Comparison of ENCODE assay signal across 16 cellular contexts in genomic region chr14:93986972-93987371, GRCh38. TPM values are rescaled to one million over a fixed set of nuclear protein-coding genes. Genes with fewer than 3 reads are reported as not detected.
DNase-seq lines count a peak whose midpoint lies in the region; ATAC-seq and TF ChIP-seq lines count a peak whose summit lies in the region.
"Had no signal": no experiment of that assay in that cellular context is flagged by ENCODE, and none has a peak within 500 bp of the region (broad histone marks: within the 10 kb centered on the region; RNA-seq: fewer than 3 reads in every experiment).

No MANE protein-coding gene starts in this region.

- POLR2A ChIA-PET in MCF 10A (lab: Yijun Ruan, JAX): no interaction called here

- peak; percentile 11 for DNase-seq in MCF 10A (ENCODE audit: unreplicated experiment)
- no peak for DNase-seq in breast epithelium (ENCODE audit: low spot score in 2 of 2)
- DNase-seq in left ventricle myocardium inferior: peak; percentile 69
- no peak for DNase-seq in tibial artery
- DNase-seq in hypothalamus (lab: John Stamatoyannopoulos, UW): no peak
- DNase-seq: activated gamma-delta T cell; effector CD8-positive, alpha-beta T cell; NCI-H2227 treated with DMSO at 0.1 percent for 48 hours; ovary; stimulated activated CD4-positive, alpha-beta T cell treated with anti-CD3 and anti-CD28 coated beads, Interleukin-15, amount 100 ng/mL, for 24 hours had no signal

- no peaks in the 10 kb centered on the region for H3K36me3 Mint-ChIP-seq in MCF 10A (ENCODE audit: insufficient read depth, unreplicated experiment)
- H3K36me3 Mint-ChIP-seq: brain had no signal

- H3K9me3 ChIP-seq in breast epithelium (no peaks in the 10 kb centered on the region), left ventricle myocardium inferior (replicated peaks) (no peaks in the 10 kb centered on the region), tibial artery (no peaks in the 10 kb centered on the region)
- H3K9me3 ChIP-seq: ovary had no signal

- no peak overlapping the region for H3K27ac ChIP-seq in breast epithelium
- H3K27ac ChIP-seq in left ventricle myocardium inferior (replicated peaks): peak overlapping the region; percentile 89
- H3K27ac ChIP-seq in tibial artery: peak overlapping the region; percentile 48 to 53
- H3K27ac ChIP-seq: ovary, VCaP had no signal

- BruUV-seq in MCF 10A (replicated peaks; lab: Mats Ljungman, UMichigan): no TSS peak

- H3K4me3 ChIP-seq in breast epithelium (no peak overlapping the region), left ventricle myocardium inferior (peak overlapping the region; percentile 50), tibial artery (no peak overlapping the region)
- H3K4me3 ChIP-seq: ovary had no signal

- H3K4me3 Mint-ChIP-seq in MCF 10A (ENCODE audit: unreplicated experiment): no peak overlapping the region
- H3K4me3 Mint-ChIP-seq: brain had no signal

- H3K36me3 ChIP-seq in breast epithelium (no peaks in the 10 kb centered on the region), left ventricle myocardium inferior (no peaks in the 10 kb centered on the region), tibial artery (no peaks in the 10 kb centered on the region)
- H3K36me3 ChIP-seq: ovary had no signal

- intact Hi-C loops in MCF 10A (cut with micrococcal nuclease) (no loop called here), breast epithelium (cut with DNase I; ENCODE audit: low total_unique reads) (no loop called here), left ventricle myocardium inferior (cut with micrococcal nuclease) (no loop called here), tibial artery (cut with DNase I; ENCODE audit: low total_unique reads) (no loop called here)

- CTCF ChIA-PET in MCF 10A (lab: Yijun Ruan, JAX): interaction anchor here (1.0 kb wide), 1 partner anchor 9 kb away, joined by 3 read pairs; no protein-coding TSS in a partner anchor

- H3K4me1 ChIP-seq in breast epithelium: no peaks in the 10 kb centered on the region
- H3K4me1 ChIP-seq in left ventricle myocardium inferior: peaks cover 46% of the 10 kb centered on the region
- H3K4me1 ChIP-seq in tibial artery: peaks cover 0 to 45% (median 24%) of the 10 kb centered on the region in 4 donors

- no peak for ATAC-seq in GM21423 (IDR thresholded peaks at IDR 0.05; ENCODE audit: unreplicated experiment)

- peaks cover 5% of the 10 kb centered on the region for H3K4me1 Mint-ChIP-seq in MCF 10A (ENCODE audit: insufficient read depth, unreplicated experiment)

- no peak overlapping the region for H3K27ac Mint-ChIP-seq in MCF 10A (ENCODE audit: low read depth, unreplicated experiment)

- H3K27me3 ChIP-seq in breast epithelium: no peaks in the 10 kb centered on the region
- H3K27me3 ChIP-seq in left ventricle myocardium inferior (ENCODE audit: low read depth): no peaks in the 10 kb centered on the region
- H3K27me3 ChIP-seq in tibial artery: no peaks in the 10 kb centered on the region
- H3K27me3 ChIP-seq: ovary had no signal

- no peaks in the 10 kb centered on the region for H3K27me3 Mint-ChIP-seq in MCF 10A (ENCODE audit: insufficient read depth, unreplicated experiment)

- TF ChIP-seq POLR2A in breast epithelium (IDR thresholded peaks at IDR 0.05): no peak

- TF ChIP-seq CTCF in MCF 10A (IDR thresholded peaks at IDR 0.05; ENCODE audit: unreplicated experiment) (no peak), breast epithelium (IDR thresholded peaks at IDR 0.05) (no peak), left ventricle myocardium inferior (IDR thresholded peaks at IDR 0.05; ENCODE audit: borderline replicate concordance) (no peak), tibial artery (IDR thresholded peaks at IDR 0.05) (no peak)

- H3K9me3 Mint-ChIP-seq in MCF 10A (ENCODE audit: unreplicated experiment): no peaks in the 10 kb centered on the region

RNA-seq across cellular contexts. Expression of gene CCDC197, which starts 10.1 kb away (rescaled TPM):
- not detected in 2 replicates for total RNA-seq in MCF 10A (2022)
- total RNA-seq in breast epithelium: not detected
- 1.2 TPM for total RNA-seq in left ventricle myocardium inferior
- total RNA-seq: activated CD8-positive, alpha-beta memory T cell treated with anti-CD3 and anti-CD28 coated beads for 36 hours; fibroblast of villous mesenchyme; ovary; temporal lobe had no signal

RNA-seq across cellular contexts. Expression of gene ASB2, which starts 10.6 kb away (rescaled TPM):
- total RNA-seq in MCF 10A (2022) (not detected in 2 replicates), breast epithelium (1 to 10 TPM in 2 of 3 donors, not detected in 1; 1.3 to 2.0 TPM), left ventricle myocardium inferior (251 TPM)
- total RNA-seq: temporal lobe had no signal

RNA-seq across cellular contexts. Expression of gene OTUB2, which starts 39.2 kb away (rescaled TPM):
- total RNA-seq in MCF 10A (2022): 1.2 and 1.8 TPM in 2 replicates
- total RNA-seq in breast epithelium: 1 to 10 TPM in 1 of 3 donors, under 1 TPM in 2; 0.64 to 1.6 (median 0.73) TPM
- 0.27 TPM for total RNA-seq in left ventricle myocardium inferior

RNA-seq across cellular contexts. Expression of gene FAM181A, which starts 59.8 kb away (rescaled TPM):
- total RNA-seq in MCF 10A (2022) (not detected in 2 replicates), breast epithelium (not detected), left ventricle myocardium inferior (not detected)
- total RNA-seq: activated CD8-positive, alpha-beta memory T cell treated with anti-CD3 and anti-CD28 coated beads for 36 hours; fibroblast of villous mesenchyme had no signal

Comparison
In these comparisons a context has a peak if more than half of its experiments do, and no peak if none do; other contexts are left out.
1. DNase-seq: peak in MCF 10A (single experiment) and left ventricle myocardium inferior (single experiment); none in breast epithelium (0 of 2), tibial artery (0 of 2) and hypothalamus (0 of 51).
2. H3K27ac ChIP-seq: peak in left ventricle myocardium inferior (single experiment) and tibial artery (2 of 2); none in breast epithelium (0 of 2).
3. RNA of gene ASB2, which starts 10.6 kb away (total RNA-seq): 251 TPM in left ventricle myocardium inferior (single experiment); 1.3 to 2.0 TPM in breast epithelium and not detected in MCF 10A; every median in the first group is over 10 times any median in the second.